ENCODE assay signal across 1 cellular context in genomic region chr17:4808378-4808767, GRCh38.
TF ChIP-seq lines count a peak whose summit lies in the region.

No MANE protein-coding gene starts in this region.

TF ChIP-seq in WTC11, 78 proteins besides CTCF, POLR2A, EP300 and RAD21 (continued from another document):
- no peak for TF ChIP-seq ATF2 (CRISPR knock-in tag; IDR thresholded peaks at IDR 0.05; ENCODE audit: borderline replicate concordance, low read depth)
- TF ChIP-seq ZSCAN18 (CRISPR knock-in tag; IDR thresholded peaks at IDR 0.05), result no peak
- TF ChIP-seq PRRX2 (CRISPR knock-in tag; IDR thresholded peaks at IDR 0.05), result no peak
- TF ChIP-seq MLX (CRISPR knock-in tag; IDR thresholded peaks at IDR 0.05), result no peak
- TF ChIP-seq IRF1 (CRISPR knock-in tag; IDR thresholded peaks at IDR 0.05), result no peak
